In the genomic region with DNA sequence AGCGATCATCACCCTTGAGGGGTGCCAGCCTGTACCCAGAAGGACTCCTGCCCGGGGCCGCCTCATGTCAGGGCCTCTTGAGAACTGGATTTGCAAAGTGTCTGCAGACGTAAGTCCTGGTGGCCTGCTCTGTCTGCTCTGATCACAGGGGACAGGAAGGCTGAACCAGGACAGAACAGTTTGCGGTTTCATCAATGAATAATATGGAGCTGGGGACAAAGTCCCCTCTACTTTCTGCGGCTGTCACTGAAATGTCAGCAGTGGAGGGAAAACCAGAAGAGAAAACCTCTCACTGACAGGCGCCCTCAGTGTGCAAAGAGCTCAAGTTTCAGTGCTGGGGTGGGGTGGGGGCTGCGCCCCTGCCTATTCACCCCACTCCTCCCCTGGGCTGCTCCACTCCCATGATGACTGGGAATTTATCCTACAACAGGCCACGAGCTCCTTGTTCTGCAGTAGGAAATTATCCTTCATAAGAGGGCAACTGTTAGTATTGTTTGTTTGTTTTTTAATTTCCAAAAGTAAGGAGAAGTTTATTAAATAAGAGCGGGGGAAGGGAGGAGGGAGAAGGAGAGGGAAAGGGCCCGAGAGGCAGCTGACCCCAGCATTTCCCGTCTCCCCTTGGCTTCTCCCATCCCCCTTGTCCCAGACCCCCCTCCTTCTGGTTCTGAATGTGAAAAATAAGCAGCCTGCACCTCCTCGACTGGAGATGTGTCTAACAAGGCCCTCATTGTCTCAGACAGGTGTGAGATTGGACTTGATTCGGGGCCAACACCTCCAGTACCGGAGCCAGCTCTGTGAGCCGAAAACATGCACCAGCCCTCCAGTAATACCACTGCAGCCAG, we compare ENCODE assay signal across 13 cellular contexts.
DNase-seq lines count a peak whose midpoint lies in the region; ATAC-seq and TF ChIP-seq lines count a peak whose summit lies in the region.
"Had no signal": no experiment of that assay in that cellular context is flagged by ENCODE, and none has a peak within 500 bp of the region (broad histone marks: within the 10 kb centered on the region; RNA-seq: fewer than 3 reads in every experiment).

No MANE protein-coding gene starts in this region.

- H3K27me3 ChIP-seq in colonic mucosa (no peaks in the 10 kb centered on the region), neuronal stem cell (ENCODE audit: control insufficient read depth in 3 of 3, insufficient read depth in 3 of 3, low read depth in 1 of 3, low read length in 3 of 3) (no peaks in the 10 kb centered on the region)
- H3K27me3 ChIP-seq: BLaER1, tibial artery had no signal

- H2BK5ac ChIP-seq in neuronal stem cell (ENCODE audit: low read length) = no peak overlapping the region

- H3K36me3 ChIP-seq in colonic mucosa (no peaks in the 10 kb centered on the region), neuronal stem cell (replicated peaks in 1 of 2; ENCODE audit: control insufficient read depth in 2 of 2, insufficient read depth in 2 of 2, low read length in 2 of 2) (no peaks in the 10 kb centered on the region)

- H3K9me3 ChIP-seq in colonic mucosa (no peaks in the 10 kb centered on the region), neuronal stem cell (replicated peaks in 1 of 2; ENCODE audit: control insufficient read depth in 2 of 2, insufficient read depth in 1 of 2, low read depth in 1 of 2, low read length in 2 of 2) (no peaks in the 10 kb centered on the region)
- H3K9me3 ChIP-seq: BLaER1, tibial artery had no signal

- no peak overlapping the region for H2BK120ac ChIP-seq in neuronal stem cell (ENCODE audit: low read depth, low read length)

- no peak overlapping the region for H3K27ac ChIP-seq in colonic mucosa
- H3K27ac ChIP-seq in neuronal stem cell (replicated peaks; ENCODE audit: low read length) = no peak overlapping the region
- H3K27ac ChIP-seq: BLaER1, tibial artery had no signal

- DNase-seq in HuH-7 (ENCODE audit: low spot score) (peak; percentile 67), NCI-H2196 treated with DMSO at 0.1 percent for 48 hours (lab: John Stamatoyannopoulos, UW; ENCODE audit: unreplicated experiment) (peak; percentile 74), colonic mucosa (peak; percentile 17), neuronal stem cell (ENCODE audit: low spot score) (no peak), NCI-H82 treated with DMSO at 0.1 percent for 48 hours (lab: John Stamatoyannopoulos, UW; ENCODE audit: unreplicated experiment) (no peak)
- DNase-seq: activated B cell treated with CpG ODN at 0.5 μM for 24 hours; activated CD8-positive, alpha-beta memory T cell treated with anti-CD3 and anti-CD28 coated beads, Interleukin-2, amount 50 U/mL, for 4 hours; foreskin melanocyte; tibial artery had no signal

- H3K4me3 ChIP-seq in colonic mucosa = no peak overlapping the region
- no peak overlapping the region for H3K4me3 ChIP-seq in neuronal stem cell (ENCODE audit: low read length in 2 of 2)
- H3K4me3 ChIP-seq: BLaER1, GM12878, tibial artery had no signal

- H2AFZ ChIP-seq in neuronal stem cell (ENCODE audit: low read length) = peak overlapping the region; percentile 9

- ATAC-seq in GM19324 (IDR thresholded peaks at IDR 0.05; ENCODE audit: low FRiP score, unreplicated experiment) (no peak), HG03045 (IDR thresholded peaks at IDR 0.05; ENCODE audit: unreplicated experiment) (no peak)
- ATAC-seq: GM12878 had no signal

- intact Hi-C loops in colonic mucosa (cut with DNase I) = no loop called here

- no peak overlapping the region for H3K9ac ChIP-seq in colonic mucosa (ENCODE audit: low read depth in 2 of 2, low read length in 2 of 2)
- H3K9ac ChIP-seq in neuronal stem cell (ENCODE audit: low read depth, low read length, poor library complexity) = no peak overlapping the region
- H3K9ac ChIP-seq: BLaER1 had no signal

- no peak overlapping the region for H3K18ac ChIP-seq in neuronal stem cell (ENCODE audit: low read length)

- WGBS in neuronal stem cell (ENCODE audit: extremely low coverage in 2 of 2, insufficient read length in 2 of 2, insufficient replicate concordance in 1 of 2), 2 donors = 100% methylated on average over 1 of the region's 16 CpGs; no CpG with 5 or more reads in 1 of the 2 donors

- no peak overlapping the region for H3K4me2 ChIP-seq in neuronal stem cell (ENCODE audit: insufficient read depth, low read length, poor library complexity, severe bottlenecking)
- H3K4me2 ChIP-seq: BLaER1 had no signal

- H3K4me1 ChIP-seq in colonic mucosa (peaks cover 3% of the 10 kb centered on the region), neuronal stem cell (ENCODE audit: control insufficient read depth in 2 of 2, insufficient read depth in 1 of 2, low read depth in 1 of 2, low read length in 2 of 2) (peaks cover 0 to 22% of the 10 kb centered on the region in 2 donors)

- H4K8ac ChIP-seq in neuronal stem cell (ENCODE audit: low read depth, low read length) = no peak overlapping the region

- H3K23ac ChIP-seq in neuronal stem cell (ENCODE audit: low read depth, low read length, poor library complexity) = no peak overlapping the region

- no peak overlapping the region for H2BK15ac ChIP-seq in neuronal stem cell (ENCODE audit: low read length)

- no peaks in the 10 kb centered on the region for H3K79me1 ChIP-seq in neuronal stem cell (ENCODE audit: low read depth, low read length)

- no peak overlapping the region for H4K91ac ChIP-seq in neuronal stem cell (ENCODE audit: low read depth, low read length, poor library complexity)

- no peak overlapping the region for H3K4ac ChIP-seq in neuronal stem cell (ENCODE audit: low read length)

- no peak overlapping the region for H2AK5ac ChIP-seq in neuronal stem cell (ENCODE audit: low read depth, low read length)

- no peak overlapping the region for H3K14ac ChIP-seq in neuronal stem cell (ENCODE audit: low read length)

- no peak for TF ChIP-seq CTCF in colonic mucosa (IDR thresholded peaks at IDR 0.05)

- H2BK12ac ChIP-seq in neuronal stem cell (ENCODE audit: low read length) = no peak overlapping the region

Comparison
In these comparisons a context has a peak if more than half of its experiments do, and no peak if none do; other contexts are left out.
1. DNase-seq: peak in HuH-7 (single experiment), NCI-H2196 treated with DMSO at 0.1 percent for 48 hours (single experiment) and colonic mucosa (single experiment); none in neuronal stem cell (single experiment) and NCI-H82 treated with DMSO at 0.1 percent for 48 hours (single experiment).